In genomic region chr4:110505440-110505839, GRCh38 we compare ENCODE assay signal across 1 cellular context.
TF ChIP-seq lines count a peak whose summit lies in the region.

No MANE protein-coding gene starts in this region.

TF ChIP-seq in HepG2, 621 proteins besides CTCF, POLR2A, EP300 and RAD21 (continued from another document):
- TF ChIP-seq, protein P1, sequence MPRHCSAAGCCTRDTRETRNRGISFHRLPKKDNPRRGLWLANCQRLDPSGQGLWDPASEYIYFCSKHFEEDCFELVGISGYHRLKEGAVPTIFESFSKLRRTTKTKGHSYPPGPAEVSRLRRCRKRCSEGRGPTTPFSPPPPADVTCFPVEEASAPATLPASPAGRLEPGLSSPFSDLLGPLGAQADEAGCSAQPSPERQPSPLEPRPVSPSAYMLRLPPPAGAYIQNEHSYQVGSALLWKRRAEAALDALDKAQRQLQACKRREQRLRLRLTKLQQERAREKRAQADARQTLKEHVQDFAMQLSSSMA (CRISPR knock-in tag; IDR thresholded peaks at IDR 0.05) = no peak
- TF ChIP-seq MAFF (IDR thresholded peaks at IDR 0.05; ENCODE audit: low read depth, low read length) (peak; percentile 28; the same call in 1 of the 2 replicates), ZNF18 (CRISPR knock-in tag; IDR thresholded peaks at IDR 0.05; ENCODE audit: insufficient replicate concordance) (no peak), NFKB2 (CRISPR knock-in tag; IDR thresholded peaks at IDR 0.05; ENCODE audit: borderline replicate concordance) (no peak), SATB2 (CRISPR knock-in tag; IDR thresholded peaks at IDR 0.05) (no peak), ZUFSP (CRISPR knock-in tag; IDR thresholded peaks at IDR 0.05; ENCODE audit: borderline replicate concordance) (no peak), NCOA5 (CRISPR knock-in tag; IDR thresholded peaks at IDR 0.05) (no peak)
- TF ChIP-seq, protein P2, sequence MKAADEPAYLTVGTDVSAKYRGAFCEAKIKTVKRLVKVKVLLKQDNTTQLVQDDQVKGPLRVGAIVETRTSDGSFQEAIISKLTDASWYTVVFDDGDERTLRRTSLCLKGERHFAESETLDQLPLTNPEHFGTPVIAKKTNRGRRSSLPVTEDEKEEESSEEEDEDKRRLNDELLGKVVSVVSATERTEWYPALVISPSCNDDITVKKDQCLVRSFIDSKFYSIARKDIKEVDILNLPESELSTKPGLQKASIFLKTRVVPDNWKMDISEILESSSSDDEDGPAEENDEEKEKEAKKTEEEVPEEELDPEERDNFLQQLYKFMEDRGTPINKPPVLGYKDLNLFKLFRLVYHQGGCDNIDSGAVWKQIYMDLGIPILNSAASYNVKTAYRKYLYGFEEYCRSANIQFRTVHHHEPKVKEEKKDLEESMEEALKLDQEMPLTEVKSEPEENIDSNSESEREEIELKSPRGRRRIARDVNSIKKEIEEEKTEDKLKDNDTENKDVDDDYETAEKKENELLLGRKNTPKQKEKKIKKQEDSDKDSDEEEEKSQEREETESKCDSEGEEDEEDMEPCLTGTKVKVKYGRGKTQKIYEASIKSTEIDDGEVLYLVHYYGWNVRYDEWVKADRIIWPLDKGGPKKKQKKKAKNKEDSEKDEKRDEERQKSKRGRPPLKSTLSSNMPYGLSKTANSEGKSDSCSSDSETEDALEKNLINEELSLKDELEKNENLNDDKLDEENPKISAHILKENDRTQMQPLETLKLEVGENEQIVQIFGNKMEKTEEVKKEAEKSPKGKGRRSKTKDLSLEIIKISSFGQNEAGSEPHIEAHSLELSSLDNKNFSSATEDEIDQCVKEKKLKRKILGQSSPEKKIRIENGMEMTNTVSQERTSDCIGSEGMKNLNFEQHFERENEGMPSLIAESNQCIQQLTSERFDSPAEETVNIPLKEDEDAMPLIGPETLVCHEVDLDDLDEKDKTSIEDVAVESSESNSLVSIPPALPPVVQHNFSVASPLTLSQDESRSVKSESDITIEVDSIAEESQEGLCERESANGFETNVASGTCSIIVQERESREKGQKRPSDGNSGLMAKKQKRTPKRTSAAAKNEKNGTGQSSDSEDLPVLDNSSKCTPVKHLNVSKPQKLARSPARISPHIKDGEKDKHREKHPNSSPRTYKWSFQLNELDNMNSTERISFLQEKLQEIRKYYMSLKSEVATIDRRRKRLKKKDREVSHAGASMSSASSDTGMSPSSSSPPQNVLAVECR (CRISPR knock-in tag; IDR thresholded peaks at IDR 0.05; ENCODE audit: borderline replicate concordance) = no peak
